8 cellular contexts compared by ENCODE assay signal in the genomic region with DNA sequence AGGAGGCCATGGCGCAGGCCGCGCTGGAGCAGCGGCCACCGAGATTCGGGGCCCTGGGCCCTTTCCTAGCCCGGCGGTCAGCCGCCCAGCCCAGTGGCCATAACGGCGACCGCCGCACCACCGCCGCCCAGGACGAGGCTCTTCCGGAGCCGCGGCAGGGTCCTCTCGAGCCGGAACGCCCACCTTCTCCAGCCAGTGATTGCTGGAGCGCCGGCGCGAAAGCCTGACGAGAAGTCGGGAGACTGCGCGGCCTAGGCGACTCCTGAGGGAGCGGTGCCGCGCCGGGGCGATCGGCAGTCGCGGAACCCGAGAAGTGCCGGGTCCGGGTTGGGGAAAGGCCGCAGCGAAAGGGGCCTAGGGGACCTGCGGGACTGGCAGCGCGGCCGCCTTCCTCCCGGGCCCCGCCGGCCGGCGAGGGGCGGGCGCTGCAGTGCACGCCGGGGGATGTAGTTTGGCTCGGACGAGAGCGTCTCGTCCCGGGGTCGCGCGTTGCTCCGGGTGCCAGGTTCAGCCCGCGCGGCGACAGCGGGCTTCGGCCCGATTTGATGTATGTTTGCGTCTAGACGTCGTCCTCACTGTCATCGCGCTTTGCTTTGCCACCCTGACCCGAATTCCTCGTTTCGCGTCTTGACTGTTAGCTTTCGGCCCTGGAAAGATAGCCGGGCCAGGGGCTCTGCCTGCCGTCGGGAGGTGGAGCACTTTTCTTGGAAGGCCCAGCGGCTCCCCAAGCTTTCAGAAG. TPM values are rescaled to one million over a fixed set of nuclear protein-coding genes. Genes with fewer than 3 reads are reported as not detected.
A peak's percentile ranks its signal among the peaks of the same experiment; 100 is the strongest.
DNase-seq lines count a peak whose midpoint lies in the region; ATAC-seq and TF ChIP-seq lines count a peak whose summit lies in the region.

VTI1B (minus strand) TSS at position 153 of the 739 bp plus-strand sequence; CDS start at position 10, 143 bp downstream.

- H3K9me3 ChIP-seq in HUES64 (ENCODE audit: insufficient read depth, low read depth, low read length) (no peaks in the 10 kb centered on the region), OCI-LY3 (ENCODE audit: insufficient read depth, low read length) (no peaks in the 10 kb centered on the region), mononuclear cell (ENCODE audit: low read depth, low read length) (no peaks in the 10 kb centered on the region)

- ATAC-seq in GM21515 (IDR thresholded peaks at IDR 0.05; ENCODE audit: unreplicated experiment): peak; percentile 81

- H3K4me3 ChIP-seq in HUES64 (ENCODE audit: low read length) (peak within 1 kb of the TSS; percentile 78), OCI-LY3 (ENCODE audit: low read length) (peak within 1 kb of the TSS; percentile 97), mononuclear cell (ENCODE audit: low read length) (peak within 1 kb of the TSS; percentile 90)

- no peak for TF ChIP-seq CTCF in OCI-LY3 (IDR thresholded peaks at IDR 0.05; ENCODE audit: low read depth, low read length)

- DNase-seq in DMS 273 treated with DMSO at 0.1 percent for 48 hours (lab: John Stamatoyannopoulos, UW): peak; percentile 32
- DNase-seq in activated T-cell treated with anti-CD3 and anti-CD28 coated beads for 1 hour (ENCODE audit: low read depth): peak; percentile 64
- DNase-seq in epidermal melanocyte (ENCODE audit: insufficient read length, low spot score): peak; percentile 68
- peak; percentile 42 to 54 for DNase-seq in stimulated activated CD8-positive, alpha-beta memory T cell treated with anti-CD3 and anti-CD28 coated beads, Interleukin-4, amount 100 ng/mL, for 1 hour (ENCODE audit: low read depth in 2 of 2, low spot score in 1 of 2)

- peak within 1 kb of the TSS; percentile 98 for H3K27ac ChIP-seq in HUES64 (ENCODE audit: low read depth, low read length)
- H3K27ac ChIP-seq in OCI-LY3 (ENCODE audit: low read length): peak within 1 kb of the TSS; percentile 69

- peaks cover 6% of the 10 kb centered on the region; the same call in 1 of the 2 replicates for H3K4me1 ChIP-seq in HUES64 (ENCODE audit: insufficient read depth, low read length)
- H3K4me1 ChIP-seq in OCI-LY3 (ENCODE audit: low read length): peaks cover 12% of the 10 kb centered on the region
- peaks cover 40% of the 10 kb centered on the region for H3K4me1 ChIP-seq in mononuclear cell (ENCODE audit: insufficient read depth, low read length)

- H3K4me2 ChIP-seq in OCI-LY3 (ENCODE audit: low read length): peak within 1 kb of the TSS; percentile 89

- WGBS in HUES64: under 1% methylated on average over 87 of the region's 87 CpGs

- H2AFZ ChIP-seq in OCI-LY3 (ENCODE audit: low read depth, low read length): peak within 1 kb of the TSS; percentile 96

- H4K20me1 ChIP-seq in OCI-LY3 (ENCODE audit: insufficient read depth, low read length): peaks cover 4% of the 10 kb centered on the region; the same call in 1 of the 2 replicates

- peaks cover 35% of the 10 kb centered on the region for H3K36me3 ChIP-seq in HUES64 (ENCODE audit: insufficient read depth, low read length)
- H3K36me3 ChIP-seq in OCI-LY3 (replicated peaks; ENCODE audit: low read depth, low read length): peaks cover 23% of the 10 kb centered on the region

- H3K9ac ChIP-seq in HUES64 (ENCODE audit: low read depth, low read length) (peak within 1 kb of the TSS; percentile 99), OCI-LY3 (ENCODE audit: low read length) (peak within 1 kb of the TSS; percentile 78)

- peaks cover 19% of the 10 kb centered on the region for H3K79me2 ChIP-seq in OCI-LY3 (ENCODE audit: low read length)

- no peaks in the 10 kb centered on the region for H3K27me3 ChIP-seq in HUES64 (ENCODE audit: insufficient read depth, low read length)
- no peaks in the 10 kb centered on the region for H3K27me3 ChIP-seq in OCI-LY3 (ENCODE audit: low read depth, low read length)
- H3K27me3 ChIP-seq in mononuclear cell (ENCODE audit: insufficient read depth, low read length): no peaks in the 10 kb centered on the region

RNA-seq across cellular contexts. Expression of gene VTI1B, which starts in this region (rescaled TPM):
- polyA plus RNA-seq in HUES64 (2013, experiment 1 of 2): 58.0 TPM
- 63.8 TPM for polyA plus RNA-seq in HUES64 (2013, experiment 2 of 2)
- total RNA-seq in mononuclear cell: 30.0 TPM

Comparison
In these comparisons a context has a peak if more than half of its experiments do, and no peak if none do; other contexts are left out.
1. Peak in every context shown above with its lines: DNase-seq, ATAC-seq, H3K4me3 ChIP-seq and H3K27ac ChIP-seq.